In the genomic region with DNA sequence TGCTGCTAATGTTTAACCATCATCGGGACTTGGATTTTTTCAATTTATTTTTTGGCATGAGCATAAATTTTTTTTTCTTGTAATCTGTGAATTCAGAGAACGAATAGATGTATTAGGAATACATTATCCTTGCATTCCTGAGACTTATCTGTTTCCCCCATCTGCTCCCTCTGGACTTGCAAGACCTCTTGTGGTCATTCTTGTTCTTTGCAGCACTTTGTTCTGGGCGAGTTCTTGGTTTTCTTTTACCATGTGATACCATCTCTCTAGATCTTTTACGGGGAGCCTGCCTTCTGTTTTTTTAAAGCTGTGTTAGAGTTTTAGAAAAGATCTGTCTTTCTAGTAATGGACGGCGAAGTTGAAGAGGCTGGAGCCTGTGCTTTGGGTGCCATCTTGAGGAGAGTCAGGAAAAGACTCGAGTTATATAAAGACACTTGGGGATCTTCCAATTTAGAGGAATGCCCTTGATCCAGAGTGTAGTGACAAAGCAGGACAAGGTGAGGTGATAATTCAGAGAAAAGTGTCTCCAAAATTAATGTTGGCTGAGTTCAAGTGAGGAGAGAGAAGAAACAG, we compare ENCODE assay signal across 11 cellular contexts. TPM values are rescaled to one million over a fixed set of nuclear protein-coding genes. Genes with fewer than 3 reads are reported as not detected.
A peak's percentile ranks its signal among the peaks of the same experiment; 100 is the strongest.
DNase-seq lines count a peak whose midpoint lies in the region; ATAC-seq, FAIRE-seq and TF ChIP-seq lines count a peak whose summit lies in the region.
"Not testable (repeated sequence)": the region's sequence is repeated elsewhere in the genome, so short reads cannot be mapped to it uniquely, and the experiment has no call there.
"Had no signal": no experiment of that assay in that cellular context is flagged by ENCODE, and none has a peak within 500 bp of the region (broad histone marks: within the 10 kb centered on the region; RNA-seq: fewer than 3 reads in every experiment).

No MANE protein-coding gene starts in this region.

- not testable (repeated sequence) for H2AFZ ChIP-seq in osteoblast (ENCODE audit: low read length)

- WGBS in right cardiac atrium, result 18% methylated on average over 2 of the region's 7 CpGs

- not testable (repeated sequence) for H3K27ac ChIP-seq in right cardiac atrium (ENCODE audit: low read length); osteoblast (ENCODE audit: low read depth, low read length)

- peak; percentile 89 for FAIRE-seq in H54 (lab: Jason Lieb, UNC)

- not testable (repeated sequence) for H3K36me3 ChIP-seq in osteoblast (ENCODE audit: insufficient read depth, low read length)

- H3K79me2 ChIP-seq in osteoblast (ENCODE audit: insufficient read depth, low read length), result not testable (repeated sequence)

- not testable (repeated sequence) for H3K4me3 ChIP-seq in right cardiac atrium (ENCODE audit: low read length); osteoblast (ENCODE audit: insufficient read depth, low read length)

- not testable (repeated sequence) for H3K4me2 ChIP-seq in osteoblast (ENCODE audit: insufficient read depth, low read length)

- H3K9me3 Mint-ChIP-seq in activated T-helper 17 cell treated with anti-CD3 and anti-CD28 coated beads, Interleukin-2, amount 50 U/mL, for 72 hours; endothelial cell (ENCODE audit: unreplicated experiment): not testable (repeated sequence)

- intact Hi-C loops in right cardiac atrium (cut with DNase I), result not testable (repeated sequence)

- not testable (repeated sequence) for H3K27me3 Mint-ChIP-seq in activated T-helper 17 cell treated with anti-CD3 and anti-CD28 coated beads, Interleukin-2, amount 50 U/mL, for 72 hours; endothelial cell (ENCODE audit: unreplicated experiment)

- not testable (repeated sequence) for H3K4me3 Mint-ChIP-seq in activated T-helper 17 cell treated with anti-CD3 and anti-CD28 coated beads, Interleukin-2, amount 50 U/mL, for 72 hours; endothelial cell (ENCODE audit: unreplicated experiment)

- H3K4me1 ChIP-seq in right cardiac atrium (ENCODE audit: control insufficient read depth, insufficient read depth, low read length); osteoblast (ENCODE audit: insufficient read depth, low read length): not testable (repeated sequence)

- not testable (repeated sequence) for H3K4me1 Mint-ChIP-seq in activated T-helper 17 cell treated with anti-CD3 and anti-CD28 coated beads, Interleukin-2, amount 50 U/mL, for 72 hours; endothelial cell (ENCODE audit: unreplicated experiment)

- not testable (repeated sequence) for H3K36me3 Mint-ChIP-seq in activated T-helper 17 cell treated with anti-CD3 and anti-CD28 coated beads, Interleukin-2, amount 50 U/mL, for 72 hours (ENCODE audit: low read depth); endothelial cell (ENCODE audit: low read depth, unreplicated experiment)

- not testable (repeated sequence) for H3K27me3 ChIP-seq in right cardiac atrium (ENCODE audit: control insufficient read depth, insufficient read depth); osteoblast (ENCODE audit: insufficient read depth, low read length)

- not testable (repeated sequence) for TF ChIP-seq POLR2A in H54 (IDR thresholded peaks at IDR 0.05; ENCODE audit: low read depth, low read length)

- not testable (repeated sequence) for H4K20me1 ChIP-seq in osteoblast (ENCODE audit: insufficient read depth, low read length)

- not testable (repeated sequence) for DNase-seq in H54 (ENCODE audit: insufficient read length, low spot score); right cardiac atrium; osteoblast (ENCODE audit: insufficient read length, low spot score, missing footprints)
- DNase-seq in endothelial cell (ENCODE audit: low spot score) (peak; percentile 20), ureter (ENCODE audit: low spot score) (peak; percentile 27)

- ATAC-seq in GM18502 (IDR thresholded peaks at IDR 0.05; ENCODE audit: poor library complexity, unreplicated experiment), result peak; percentile 57
- ATAC-seq in HG03460 (IDR thresholded peaks at IDR 0.05; ENCODE audit: unreplicated experiment), result peak; percentile 56
- ATAC-seq in activated T-helper 17 cell treated with anti-CD3 and anti-CD28 coated beads, Interleukin-2, amount 50 U/mL, for 72 hours (replicated peaks), result peak; percentile 43
- peak; percentile 88 to 92 for ATAC-seq in right cardiac atrium

- not testable (repeated sequence) for TF ChIP-seq CTCF in endothelial cell (IDR thresholded peaks at IDR 0.05; ENCODE audit: unreplicated experiment)
- TF ChIP-seq CTCF in osteoblast (IDR thresholded peaks at IDR 0.05; ENCODE audit: extremely low read depth, low read depth, low read length), result peak; percentile 5

- not testable (repeated sequence) for H3K27ac Mint-ChIP-seq in activated T-helper 17 cell treated with anti-CD3 and anti-CD28 coated beads, Interleukin-2, amount 50 U/mL, for 72 hours; endothelial cell (ENCODE audit: unreplicated experiment)

- not testable (repeated sequence) for H3K9me3 ChIP-seq in right cardiac atrium (ENCODE audit: control insufficient read depth, low read length); osteoblast (ENCODE audit: low read depth, low read length)

RNA-seq across cellular contexts. Expression of a gene that starts 8.3 kb away (rescaled TPM):
- total RNA-seq in activated T-helper 17 cell treated with anti-CD3 and anti-CD28 coated beads, Interleukin-2, amount 50 U/mL, for 72 hours, result 1 to 10 TPM in 1 of 2 donors, under 1 TPM in 1; 0.56 to 2.7 TPM
- 0.31 TPM for total RNA-seq in endothelial cell (ENCODE audit: unreplicated experiment)
- under 1 TPM in 1 of 4 donors, not detected in 3; 0.19 TPM for total RNA-seq in right cardiac atrium
- polyA plus RNA-seq in right cardiac atrium, result 0.02 TPM
- total RNA-seq in osteoblast, result 0.88 TPM in 1 of 2 replicates, not detected in the other
- total RNA-seq in ureter, result 2.9 TPM
- total RNA-seq: B cell, SK-MEL-5, vagina had no signal

RNA-seq across cellular contexts. Expression of a gene that starts 57.5 kb away (rescaled TPM):
- 100 to 1,000 TPM in 1 of 2 donors, 10 to 100 TPM in 1; 73.1 to 106 TPM for total RNA-seq in activated T-helper 17 cell treated with anti-CD3 and anti-CD28 coated beads, Interleukin-2, amount 50 U/mL, for 72 hours
- total RNA-seq in endothelial cell (ENCODE audit: unreplicated experiment), result 0.38 TPM
- under 1 TPM; 0.31 to 0.57 (median 0.43) TPM for total RNA-seq in right cardiac atrium
- polyA plus RNA-seq in right cardiac atrium, result 0.41 TPM
- 1.8 and 2.5 TPM in 2 replicates for total RNA-seq in osteoblast
- total RNA-seq in ureter, result 14.3 TPM
